37 cellular contexts compared by ENCODE assay signal in the genomic region with DNA sequence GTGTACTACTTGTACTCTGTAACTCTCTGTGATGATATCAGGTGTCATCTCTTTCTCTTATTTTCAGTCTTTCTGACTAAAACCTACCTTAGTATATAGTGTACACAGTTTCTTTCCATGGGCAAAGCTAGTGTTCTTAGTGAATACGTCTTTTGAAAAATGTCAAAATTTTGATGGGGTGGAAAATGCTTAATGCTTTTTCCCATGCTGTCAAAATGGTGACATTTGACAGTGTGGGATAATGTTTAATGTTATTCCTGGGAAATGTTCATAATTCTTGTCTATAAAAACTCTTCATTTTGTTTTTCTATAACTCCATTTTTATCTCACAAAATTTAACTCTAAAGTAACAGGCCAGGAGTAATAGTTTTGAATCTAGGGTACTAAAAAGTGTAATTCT.
"Had no signal": no experiment of that assay in that cellular context is flagged by ENCODE, and none has a peak within 500 bp of the region (broad histone marks: within the 10 kb centered on the region; RNA-seq: fewer than 3 reads in every experiment).

No MANE protein-coding gene starts in this region.

- H3K4me3 ChIP-seq: adrenal gland, ascending aorta, body of pancreas, breast epithelium, cardiac muscle cell had no signal

- H3K4me3 Mint-ChIP-seq: activated naive CD4-positive, alpha-beta T cell treated with anti-CD3 and anti-CD28 coated beads for 36 hours; activated naive CD4-positive, alpha-beta T cell treated with anti-CD3 and anti-CD28 coated beads, Interleukin-2, amount 10 ng/mL, durations not matched to agents 7 days and 5 days; activated naive CD4-positive, alpha-beta T cell treated with anti-CD3 and anti-CD28 coated beads, Interleukin-2, amount 50 U/mL, for 24 hours; activated naive CD8-positive, alpha-beta T cell; activated naive CD8-positive, alpha-beta T cell treated with anti-CD3 and anti-CD28 coated beads for 36 hours; activated naive CD8-positive, alpha-beta T cell treated with anti-CD3 and anti-CD28 coated beads, Interleukin-2, amount 10 ng/mL, durations not matched to agents 7 days and 5 days; activated T-cell treated with anti-CD3 and anti-CD28 coated beads, Interleukin-2, amount 50 U/mL, for 24 hours; activated T-cell treated with anti-CD3 and anti-CD28 coated beads, Interleukin-2, amount 50 U/mL, for 4 hours; activated T-cell treated with anti-CD3 and anti-CD28 coated beads, Interleukin-2, amount 50 U/mL, for 72 hours; activated T-helper 1 cell treated with anti-CD3 and anti-CD28 coated beads, Interleukin-12 subunit alpha, Interleukin-12 subunit beta, Interleukin-2, Interleukin-4 antibody, amounts not matched to agents 30 ng/mL and 10 ng/mL and 1 ng/mL, durations not matched to agents 14 hours and 24 hours and 36 hours; activated T-helper 17 cell treated with anti-CD3 and anti-CD28 coated beads, Interleukin-2, amount 50 U/mL, for 72 hours; brain; central memory CD8-positive, alpha-beta T cell had no signal

- ATAC-seq: activated naive CD4-positive, alpha-beta T cell treated with anti-CD3 and anti-CD28 coated beads, Interleukin-2, amount 50 U/mL, for 72 hours; activated T-cell treated with anti-CD3 and anti-CD28 coated beads, Interleukin-2, amount 50 U/mL, for 4 hours; activated T-cell treated with anti-CD3 and anti-CD28 coated beads, Interleukin-2, amount 50 U/mL, for 72 hours; activated T-helper 17 cell treated with anti-CD3 and anti-CD28 coated beads, Interleukin-2, amount 50 U/mL, for 72 hours; body of pancreas had no signal

- H3K4me1 Mint-ChIP-seq: activated naive CD4-positive, alpha-beta T cell treated with anti-CD3 and anti-CD28 coated beads, Interleukin-2, amount 10 ng/mL, durations not matched to agents 7 days and 5 days; activated naive CD4-positive, alpha-beta T cell treated with anti-CD3 and anti-CD28 coated beads, Interleukin-2, amount 50 U/mL, for 24 hours; activated naive CD8-positive, alpha-beta T cell treated with anti-CD3 and anti-CD28 coated beads for 36 hours; activated naive CD8-positive, alpha-beta T cell treated with anti-CD3 and anti-CD28 coated beads, Interleukin-2, amount 10 ng/mL, durations not matched to agents 7 days and 5 days; activated T-helper 17 cell treated with anti-CD3 and anti-CD28 coated beads, Interleukin-2, amount 50 U/mL, for 72 hours; brain; central memory CD8-positive, alpha-beta T cell had no signal

- H3K36me3 ChIP-seq: adrenal gland, ascending aorta, brain microvascular endothelial cell, breast epithelium, cardiac muscle cell had no signal

- H3K36me3 Mint-ChIP-seq: activated naive CD4-positive, alpha-beta T cell treated with anti-CD3 and anti-CD28 coated beads, Interleukin-2, amount 50 U/mL, for 24 hours; activated naive CD8-positive, alpha-beta T cell; activated naive CD8-positive, alpha-beta T cell treated with anti-CD3 and anti-CD28 coated beads for 36 hours; activated naive CD8-positive, alpha-beta T cell treated with anti-CD3 and anti-CD28 coated beads, Interleukin-2, amount 10 ng/mL, durations not matched to agents 7 days and 5 days; brain had no signal

- H3K27me3 Mint-ChIP-seq: activated naive CD4-positive, alpha-beta T cell treated with anti-CD3 and anti-CD28 coated beads, Interleukin-2, amount 10 ng/mL, durations not matched to agents 7 days and 5 days; activated naive CD4-positive, alpha-beta T cell treated with anti-CD3 and anti-CD28 coated beads, Interleukin-2, amount 50 U/mL, for 24 hours; activated naive CD8-positive, alpha-beta T cell; activated naive CD8-positive, alpha-beta T cell treated with anti-CD3 and anti-CD28 coated beads for 36 hours; activated naive CD8-positive, alpha-beta T cell treated with anti-CD3 and anti-CD28 coated beads, Interleukin-2, amount 10 ng/mL, durations not matched to agents 7 days and 5 days; activated T-cell treated with anti-CD3 and anti-CD28 coated beads, Interleukin-2, amount 50 U/mL, for 24 hours; activated T-helper 17 cell treated with anti-CD3 and anti-CD28 coated beads, Interleukin-2, amount 50 U/mL, for 72 hours; brain; central memory CD8-positive, alpha-beta T cell had no signal

- H3K27ac ChIP-seq: adrenal gland, ascending aorta, body of pancreas, brain microvascular endothelial cell, breast epithelium, cardiac muscle cell had no signal

- H3K27ac Mint-ChIP-seq: activated naive CD4-positive, alpha-beta T cell treated with anti-CD3 and anti-CD28 coated beads for 36 hours; activated naive CD4-positive, alpha-beta T cell treated with anti-CD3 and anti-CD28 coated beads, Interleukin-2, amount 10 ng/mL, durations not matched to agents 7 days and 5 days; activated naive CD4-positive, alpha-beta T cell treated with anti-CD3 and anti-CD28 coated beads, Interleukin-2, amount 50 U/mL, for 24 hours; activated naive CD4-positive, alpha-beta T cell treated with anti-CD3 and anti-CD28 coated beads, Interleukin-2, amount 50 U/mL, for 72 hours; activated naive CD8-positive, alpha-beta T cell; activated naive CD8-positive, alpha-beta T cell treated with anti-CD3 and anti-CD28 coated beads for 36 hours; activated naive CD8-positive, alpha-beta T cell treated with anti-CD3 and anti-CD28 coated beads, Interleukin-2, amount 10 ng/mL, durations not matched to agents 7 days and 5 days; activated T-cell treated with anti-CD3 and anti-CD28 coated beads, Interleukin-2, amount 50 U/mL, for 24 hours; activated T-cell treated with anti-CD3 and anti-CD28 coated beads, Interleukin-2, amount 50 U/mL, for 72 hours; activated T-helper 1 cell treated with anti-CD3 and anti-CD28 coated beads, Interleukin-12 subunit alpha, Interleukin-12 subunit beta, Interleukin-2, Interleukin-4 antibody, amounts not matched to agents 30 ng/mL and 10 ng/mL and 1 ng/mL, durations not matched to agents 14 hours and 24 hours and 36 hours; activated T-helper 17 cell treated with anti-CD3 and anti-CD28 coated beads, Interleukin-2, amount 50 U/mL, for 72 hours; activated T-helper 2 cell treated with anti-CD3 and anti-CD28 coated beads, Interferon-gamma antibody, Interleukin-2, Interleukin-4, amounts not matched to agents 10 μg/mL and 5 μg/mL and 100 μg/mL, durations not matched to agents 14 hours and 24 hours and 36 hours; brain had no signal

- H3K9me3 ChIP-seq: adrenal gland, ascending aorta, body of pancreas, breast epithelium had no signal

- H3K27me3 ChIP-seq: adrenal gland, ascending aorta, body of pancreas, brain microvascular endothelial cell, breast epithelium, cardiac muscle cell had no signal

- DNase-seq: activated effector memory CD4-positive, alpha-beta T cell treated with anti-CD3 and anti-CD28 coated beads, Interleukin-2, amount 50 U/mL, for 16 hours; activated effector memory CD4-positive, alpha-beta T cell treated with Interleukin-2 at 50 U/mL for 16 hours; activated gamma-delta T cell; activated gamma-delta T cell treated with Interleukin-2 at 50 U/mL for 16 hours; activated naive CD4-positive, alpha-beta T cell; activated naive CD4-positive, alpha-beta T cell treated with anti-CD3 and anti-CD28 coated beads for 36 hours; activated naive CD4-positive, alpha-beta T cell treated with anti-CD3 and anti-CD28 coated beads, Interleukin-2, amount 10 ng/mL, durations not matched to agents 7 days and 5 days; activated naive CD4-positive, alpha-beta T cell treated with anti-CD3 and anti-CD28 coated beads, Interleukin-2, amount 50 U/mL, for 16 hours; activated naive CD4-positive, alpha-beta T cell treated with Interleukin-2 at 50 U/mL for 16 hours; activated naive CD8-positive, alpha-beta T cell treated with anti-CD3 and anti-CD28 coated beads for 36 hours; activated naive CD8-positive, alpha-beta T cell treated with anti-CD3 and anti-CD28 coated beads, Interleukin-2, amount 10 ng/mL, durations not matched to agents 7 days and 5 days; activated T-cell treated with anti-CD3 and anti-CD28 coated beads, Interleukin-2, amount 50 U/mL, for 1 hour; activated T-cell treated with anti-CD3 and anti-CD28 coated beads, Interleukin-2, amount 50 U/mL, for 24 hours; activated T-cell treated with anti-CD3 and anti-CD28 coated beads, Interleukin-2, amount 50 U/mL, for 4 hours; activated T-cell treated with anti-CD3 and anti-CD28 coated beads, Interleukin-2, amount 50 U/mL, for 48 hours; activated T-cell treated with anti-CD3 and anti-CD28 coated beads, Interleukin-2, amount 50 U/mL, for 72 hours; adrenal gland; amniotic stem cell; amygdala; anterior cingulate cortex; aorta; body of pancreas; brain microvascular endothelial cell; caudate nucleus; central memory CD4-positive, alpha-beta T cell; cerebellar nuclear complex had no signal
